8 cellular contexts compared by ENCODE assay signal in genomic region chr19:7534531-7534980, GRCh38. TPM values are rescaled to one million over a fixed set of nuclear protein-coding genes. Genes with fewer than 3 reads are reported as not detected.
DNase-seq lines count a peak whose midpoint lies in the region; ATAC-seq and TF ChIP-seq lines count a peak whose summit lies in the region.

No MANE protein-coding gene starts in this region.

- H3K9me3 Mint-ChIP-seq in endodermal cell: no peaks in the 10 kb centered on the region
- H3K9me3 Mint-ChIP-seq in memory B cell: no peaks in the 10 kb centered on the region
- no peaks in the 10 kb centered on the region for H3K9me3 Mint-ChIP-seq in stimulated activated memory B cell treated with anti-CD40 and anti-IgM and Interleukin-4, amounts not matched to agents 10 μg/mL and 1 μg/mL and 100 μg/mL, for 72 hours

- TF ChIP-seq CTCF in endodermal cell (conservative IDR thresholded peaks at IDR 0.05): no peak

- no peaks in the 10 kb centered on the region for H3K27me3 ChIP-seq in endodermal cell (ENCODE audit: control insufficient read depth, insufficient read depth, low read length, poor library complexity, severe bottlenecking)

- peak overlapping the region; percentile 86 for H3K4me3 Mint-ChIP-seq in endodermal cell
- H3K4me3 Mint-ChIP-seq in memory B cell: peak overlapping the region; percentile 94
- peak overlapping the region; percentile 95 for H3K4me3 Mint-ChIP-seq in stimulated activated memory B cell treated with anti-CD40 and anti-IgM and Interleukin-4, amounts not matched to agents 10 μg/mL and 1 μg/mL and 100 μg/mL, for 72 hours

- WGBS in endodermal cell (ENCODE audit: insufficient coverage in 1 of 2, insufficient read length in 1 of 2), 2 experiments: 0% methylated on average over 2 to 20 of the region's 20 CpGs

- H3K27ac ChIP-seq in endodermal cell (ENCODE audit: low read depth, low read length): peak overlapping the region; percentile 74

- H3K4me1 Mint-ChIP-seq in endodermal cell (peaks cover 4% of the 10 kb centered on the region), memory B cell (peaks cover 24% of the 10 kb centered on the region)
- H3K4me1 Mint-ChIP-seq in stimulated activated memory B cell treated with anti-CD40 and anti-IgM and Interleukin-4, amounts not matched to agents 10 μg/mL and 1 μg/mL and 100 μg/mL, for 72 hours: peaks cover 36% of the 10 kb centered on the region

- H3K36me3 ChIP-seq in endodermal cell (ENCODE audit: control insufficient read depth, insufficient read depth, low read length): no peaks in the 10 kb centered on the region

- DNase-seq in activated effector memory CD4-positive, alpha-beta T cell treated with anti-CD3 and anti-CD28 coated beads, Interleukin-2, amount 50 U/mL, for 16 hours: peak; percentile 80
- no peak for DNase-seq in activated effector memory CD4-positive, alpha-beta T cell treated with Interleukin-2 at 50 U/mL for 16 hours
- peak; percentile 41 for DNase-seq in LoVo (ENCODE audit: low spot score)
- DNase-seq in activated CD4-positive, alpha-beta T cell treated with anti-CD3 and anti-CD28 coated beads for 4 hours: peak; percentile 30 to 35
- peak; percentile 88 for DNase-seq in endodermal cell
- DNase-seq in memory B cell (ENCODE audit: low spot score in 2 of 2): peak in 1 of 2 donors; percentile 48
- no peak for DNase-seq in NCI-H526 treated with DMSO at 0.1 percent for 48 hours (lab: John Stamatoyannopoulos, UW)

- H3K27ac Mint-ChIP-seq in endodermal cell (peak overlapping the region; percentile 97), memory B cell (peak overlapping the region; percentile 90)
- peak overlapping the region; percentile 90 for H3K27ac Mint-ChIP-seq in stimulated activated memory B cell treated with anti-CD40 and anti-IgM and Interleukin-4, amounts not matched to agents 10 μg/mL and 1 μg/mL and 100 μg/mL, for 72 hours

- peak overlapping the region; percentile 95 for H3K4me3 ChIP-seq in endodermal cell (ENCODE audit: low read length)

- no peaks in the 10 kb centered on the region for H3K4me1 ChIP-seq in endodermal cell (ENCODE audit: control insufficient read depth, insufficient read depth, low read length)

- peak; percentile 12 for ATAC-seq in memory B cell (ENCODE audit: low read depth)
- ATAC-seq in stimulated activated memory B cell treated with anti-CD40 and anti-IgM and Interleukin-4, amounts not matched to agents 10 μg/mL and 1 μg/mL and 100 μg/mL, for 72 hours: peak; percentile 48

- H3K36me3 Mint-ChIP-seq in endodermal cell (ENCODE audit: low read depth): peaks cover 24% of the 10 kb centered on the region
- peaks cover 7% of the 10 kb centered on the region for H3K36me3 Mint-ChIP-seq in memory B cell
- H3K36me3 Mint-ChIP-seq in stimulated activated memory B cell treated with anti-CD40 and anti-IgM and Interleukin-4, amounts not matched to agents 10 μg/mL and 1 μg/mL and 100 μg/mL, for 72 hours: peaks cover 25% of the 10 kb centered on the region

- H3K9me3 ChIP-seq in endodermal cell (ENCODE audit: control insufficient read depth, low read length): no peaks in the 10 kb centered on the region

- H3K27me3 Mint-ChIP-seq in endodermal cell (ENCODE audit: insufficient read depth): no peaks in the 10 kb centered on the region
- H3K27me3 Mint-ChIP-seq in memory B cell: no peaks in the 10 kb centered on the region
- H3K27me3 Mint-ChIP-seq in stimulated activated memory B cell treated with anti-CD40 and anti-IgM and Interleukin-4, amounts not matched to agents 10 μg/mL and 1 μg/mL and 100 μg/mL, for 72 hours: no peaks in the 10 kb centered on the region

- peak overlapping the region; percentile 90 for H3K9ac ChIP-seq in endodermal cell (ENCODE audit: extremely low read depth, low read length, poor library complexity, severe bottlenecking)

RNA-seq across cellular contexts. Expression of gene PNPLA6, which starts 1.0 kb away (rescaled TPM):
- 100 to 1,000 TPM in 1 of 2 donors, 10 to 100 TPM in 1; 86.1 to 124 TPM for total RNA-seq in endodermal cell
- 62.2 TPM for polyA plus RNA-seq in endodermal cell (2013, experiment 1 of 2)
- polyA plus RNA-seq in endodermal cell (2013, experiment 2 of 2): 61.6 TPM

RNA-seq across cellular contexts. Expression of gene MCOLN1, which starts 12.1 kb away (rescaled TPM):
- total RNA-seq in endodermal cell: 10 to 100 TPM; 18.0 to 21.4 TPM
- polyA plus RNA-seq in endodermal cell (2013, experiment 1 of 2): 10.9 TPM
- polyA plus RNA-seq in endodermal cell (2013, experiment 2 of 2): 13.2 TPM

RNA-seq across cellular contexts. Expression of gene ZNF358, which starts 18.7 kb away (rescaled TPM):
- total RNA-seq in endodermal cell: 10 to 100 TPM; 45.9 to 53.2 TPM
- polyA plus RNA-seq in endodermal cell (2013, experiment 1 of 2): 66.1 TPM
- polyA plus RNA-seq in endodermal cell (2013, experiment 2 of 2): 59.3 TPM

RNA-seq across cellular contexts. Expression of gene PEX11G, which starts 45.7 kb away (rescaled TPM):
- total RNA-seq in endodermal cell: 1 to 10 TPM; 2.6 to 3.0 TPM
- polyA plus RNA-seq in endodermal cell (2013, experiment 1 of 2): 2.3 TPM
- 1.6 TPM for polyA plus RNA-seq in endodermal cell (2013, experiment 2 of 2)

Comparison
In these comparisons a context has a peak if more than half of its experiments do, and no peak if none do; other contexts are left out.
1. DNase-seq: peak in activated effector memory CD4-positive, alpha-beta T cell treated with anti-CD3 and anti-CD28 coated beads, Interleukin-2, amount 50 U/mL, for 16 hours (single experiment), LoVo (single experiment), activated CD4-positive, alpha-beta T cell treated with anti-CD3 and anti-CD28 coated beads for 4 hours (2 of 2) and endodermal cell (single experiment); none in activated effector memory CD4-positive, alpha-beta T cell treated with Interleukin-2 at 50 U/mL for 16 hours (single experiment) and NCI-H526 treated with DMSO at 0.1 percent for 48 hours (single experiment).
2. Peak in every context shown above with its lines, with median percentiles within 50 percentile points of each other: H3K27ac Mint-ChIP-seq and H3K4me3 Mint-ChIP-seq.